In genomic region chr18:4084501-4084900, GRCh38 we compare ENCODE assay signal across 23 cellular contexts.
A peak's percentile ranks its signal among the peaks of the same experiment; 100 is the strongest.
DNase-seq lines count a peak whose midpoint lies in the region; ATAC-seq and TF ChIP-seq lines count a peak whose summit lies in the region.
"Had no signal": no experiment of that assay in that cellular context is flagged by ENCODE, and none has a peak within 500 bp of the region (broad histone marks: within the 10 kb centered on the region; RNA-seq: fewer than 3 reads in every experiment).

No MANE protein-coding gene starts in this region.

- no peak overlapping the region for H3K23ac ChIP-seq in H9 (ENCODE audit: insufficient read length, low read depth, low read length)

- DNase-seq in H9 (no peak), WTC11 (ENCODE audit: low spot score) (no peak), neural progenitor cell (ENCODE audit: low spot score) (no peak), NCI-H1092 treated with DMSO at 0.1 percent for 48 hours (lab: John Stamatoyannopoulos, UW) (no peak)
- no peak for DNase-seq in stimulated activated naive CD4-positive, alpha-beta T cell (lab: John Stamatoyannopoulos, UW)
- no peak for DNase-seq in naive thymus-derived CD4-positive, alpha-beta T cell
- DNase-seq: 8988T; ACHN; BE2C; C1 segment of cervical spinal cord; CD4-positive, alpha-beta memory T cell; CD4-positive, CD25-positive, alpha-beta regulatory T cell; CD8-positive, alpha-beta memory T cell; COR-L47; DMS 273 treated with DMSO at 0.1 percent for 48 hours; DMS153; DMS53; DMS79; DND-41; EL; GDM1 had no signal

- H3K79me2 ChIP-seq in H9 (ENCODE audit: insufficient read depth, low read length) = no peaks in the 10 kb centered on the region
- no peaks in the 10 kb centered on the region for H3K79me2 ChIP-seq in neural progenitor cell (ENCODE audit: low read depth)

- WGBS in H9 (ENCODE audit: extremely low coverage, insufficient read length, low lambda C conversion rate) = no CpG with 5 or more reads among the region's 3 CpGs

- peaks cover 7% of the 10 kb centered on the region for H3F3A ChIP-seq in neural progenitor cell (ENCODE audit: low read depth)

- TF ChIP-seq CTCF in H9 (conservative IDR thresholded peaks at IDR 0.05) (no peak), WTC11 (IDR thresholded peaks at IDR 0.05) (no peak), neural progenitor cell (IDR thresholded peaks at IDR 0.05) (no peak)

- H4K5ac ChIP-seq in H9 (ENCODE audit: insufficient read length, low read depth, low read length) = no peak overlapping the region

- no peak overlapping the region for H2BK5ac ChIP-seq in H9 (ENCODE audit: insufficient read length, low read length)

- no peak overlapping the region for H2BK12ac ChIP-seq in H9 (ENCODE audit: insufficient read length, low read depth, low read length)

- peaks cover 3% of the 10 kb centered on the region; the same call in 1 of the 2 replicates for H3K4me1 ChIP-seq in H9 (ENCODE audit: insufficient read depth, low read length)
- peaks cover 22% of the 10 kb centered on the region for H3K4me1 ChIP-seq in neural progenitor cell
- no peaks in the 10 kb centered on the region for H3K4me1 ChIP-seq in naive thymus-derived CD4-positive, alpha-beta T cell (ENCODE audit: control insufficient read depth in 2 of 2, insufficient read depth in 2 of 2, low read length in 2 of 2)
- H3K4me1 ChIP-seq: BE2C, BLaER1 had no signal

- H3K27ac ChIP-seq in H9 (ENCODE audit: insufficient read length, low read depth, low read length) (no peak overlapping the region), neural progenitor cell (peak overlapping the region; percentile 24)
- H3K27ac ChIP-seq in naive thymus-derived CD4-positive, alpha-beta T cell (ENCODE audit: low read depth, low read length) = no peak overlapping the region
- H3K27ac ChIP-seq: BLaER1 had no signal

- H4K20me1 ChIP-seq in H9 (ENCODE audit: control insufficient read depth, insufficient read depth, insufficient read length) (no peaks in the 10 kb centered on the region), neural progenitor cell (ENCODE audit: low read depth) (no peaks in the 10 kb centered on the region)
- H4K20me1 ChIP-seq: BLaER1 had no signal

- no peak overlapping the region for H3K4ac ChIP-seq in H9 (ENCODE audit: low read depth, low read length)

- H2AFZ ChIP-seq in H9 (ENCODE audit: low read length) (no peak overlapping the region), neural progenitor cell (replicated peaks) (no peak overlapping the region)

- H3K9me3 ChIP-seq in H9 (ENCODE audit: control insufficient read depth, low read depth, low read length) (no peaks in the 10 kb centered on the region), neural progenitor cell (ENCODE audit: low read depth) (no peaks in the 10 kb centered on the region)
- H3K9me3 ChIP-seq in naive thymus-derived CD4-positive, alpha-beta T cell (ENCODE audit: control insufficient read depth in 2 of 3, low read length in 3 of 3) = no peaks in the 10 kb centered on the region
- H3K9me3 ChIP-seq: BE2C, BLaER1 had no signal

- no peaks in the 10 kb centered on the region for H3K27me3 Mint-ChIP-seq in H9 (ENCODE audit: low read depth)
- H3K27me3 Mint-ChIP-seq in WTC11 (ENCODE audit: low read depth) = no peaks in the 10 kb centered on the region; the same call in 1 of the 2 replicates
- peaks cover 3% of the 10 kb centered on the region for H3K27me3 Mint-ChIP-seq in neural progenitor cell (ENCODE audit: insufficient read depth, low read depth)
- H3K27me3 Mint-ChIP-seq in naive thymus-derived CD4-positive, alpha-beta T cell = peaks cover 0 to 16% (median 8%) of the 10 kb centered on the region in 5 donors
- H3K27me3 Mint-ChIP-seq: CD4-positive, CD25-positive, alpha-beta regulatory T cell had no signal

- peak overlapping the region in 2 of 3 experiments; percentile 69 to 88; a peak in 3 of 7 replicates for H3K27ac Mint-ChIP-seq in H9
- H3K27ac Mint-ChIP-seq in WTC11 = peak overlapping the region; percentile 80
- no peak overlapping the region for H3K27ac Mint-ChIP-seq in neural progenitor cell
- H3K27ac Mint-ChIP-seq in naive thymus-derived CD4-positive, alpha-beta T cell = no peak overlapping the region
- H3K27ac Mint-ChIP-seq: CD14-positive monocyte; CD4-positive, alpha-beta memory T cell; CD4-positive, CD25-positive, alpha-beta regulatory T cell; CD8-positive, alpha-beta memory T cell had no signal

- no peak overlapping the region for H4K8ac ChIP-seq in H9 (replicated peaks; ENCODE audit: insufficient read length, low read depth, low read length)

- peaks cover 24 to 29% of the 10 kb centered on the region in 2 experiments for H3K9me3 Mint-ChIP-seq in H9
- peaks cover 38% of the 10 kb centered on the region for H3K9me3 Mint-ChIP-seq in WTC11
- H3K9me3 Mint-ChIP-seq in neural progenitor cell = peaks cover 6% of the 10 kb centered on the region
- H3K9me3 Mint-ChIP-seq in naive thymus-derived CD4-positive, alpha-beta T cell = peaks cover 0 to 14% (median 4%) of the 10 kb centered on the region in 11 donors

- H3K79me1 ChIP-seq in H9 (ENCODE audit: insufficient read depth, low read depth, low read length, poor library complexity, severe bottlenecking) = no peaks in the 10 kb centered on the region

- no peak overlapping the region for H2BK120ac ChIP-seq in H9 (ENCODE audit: low read depth, low read length, poor library complexity, severe bottlenecking)

- H3K36me3 ChIP-seq in neural progenitor cell = peaks cover 3% of the 10 kb centered on the region
- no peaks in the 10 kb centered on the region for H3K36me3 ChIP-seq in naive thymus-derived CD4-positive, alpha-beta T cell (ENCODE audit: control insufficient read depth in 2 of 3, insufficient read depth in 3 of 3, low read length in 3 of 3)
- H3K36me3 ChIP-seq: BE2C, BLaER1 had no signal

- H3K9ac ChIP-seq in H9 (ENCODE audit: extremely low read depth, insufficient read length, low read length) (no peak overlapping the region), neural progenitor cell (no peak overlapping the region)
- H3K9ac ChIP-seq: BLaER1 had no signal

- H2BK15ac ChIP-seq in H9 (ENCODE audit: low read depth, low read length) = no peak overlapping the region

- H3K14ac ChIP-seq in H9 (ENCODE audit: insufficient read depth, low read length) = no peak overlapping the region

- peaks cover 38 to 47% of the 10 kb centered on the region in 2 experiments for H3K4me1 Mint-ChIP-seq in H9
- H3K4me1 Mint-ChIP-seq in WTC11 = peaks cover 40% of the 10 kb centered on the region
- H3K4me1 Mint-ChIP-seq in neural progenitor cell = peaks cover 5% of the 10 kb centered on the region
- H3K4me1 Mint-ChIP-seq in naive thymus-derived CD4-positive, alpha-beta T cell = no peaks in the 10 kb centered on the region
- H3K4me1 Mint-ChIP-seq: CD14-positive monocyte; CD4-positive, alpha-beta memory T cell; CD4-positive, CD25-positive, alpha-beta regulatory T cell; CD8-positive, alpha-beta memory T cell had no signal

- no peak overlapping the region for H2BK20ac ChIP-seq in H9 (ENCODE audit: low read depth, low read length, poor library complexity, severe bottlenecking)

- no peak overlapping the region for H3K56ac ChIP-seq in H9 (ENCODE audit: insufficient read length, low read depth, low read length)

- no peak overlapping the region for H2AK5ac ChIP-seq in H9 (ENCODE audit: insufficient read length, low read length)

- H3K4me3 Mint-ChIP-seq in H9 (no peak overlapping the region), WTC11 (no peak overlapping the region), neural progenitor cell (no peak overlapping the region)
- H3K4me3 Mint-ChIP-seq in naive thymus-derived CD4-positive, alpha-beta T cell = no peak overlapping the region
- H3K4me3 Mint-ChIP-seq: CD14-positive monocyte; CD4-positive, alpha-beta memory T cell; CD4-positive, CD25-positive, alpha-beta regulatory T cell; CD8-positive, alpha-beta memory T cell had no signal

- CTCF ChIA-PET in WTC11 (lab: Charles Lee) = interaction anchor here (0.7 to 2.0 kb wide), 2 partner anchors 8 to 22 kb away, joined by 3 to 5 read pairs; no protein-coding TSS in a partner anchor
- CTCF ChIA-PET in naive thymus-derived CD4-positive, alpha-beta T cell (lab: Charles Lee) = no interaction called here

- H3K4me2 ChIP-seq in H9 (ENCODE audit: insufficient read depth, insufficient read length, low read length) = no peak overlapping the region
- H3K4me2 ChIP-seq in neural progenitor cell = peak overlapping the region; percentile 38
- H3K4me2 ChIP-seq: BLaER1 had no signal

- peaks cover 32 to 49% (median 37%) of the 10 kb centered on the region in 3 experiments for H3K36me3 Mint-ChIP-seq in H9 (ENCODE audit: insufficient read depth in 1 of 3, low read depth in 3 of 3)
- H3K36me3 Mint-ChIP-seq in WTC11 = peaks cover 40% of the 10 kb centered on the region
- no peaks in the 10 kb centered on the region for H3K36me3 Mint-ChIP-seq in neural progenitor cell
- H3K36me3 Mint-ChIP-seq in naive thymus-derived CD4-positive, alpha-beta T cell = peaks cover 0 to 5% (median 0%) of the 10 kb centered on the region in 5 donors
- H3K36me3 Mint-ChIP-seq: CD14-positive monocyte; CD4-positive, CD25-positive, alpha-beta regulatory T cell; CD8-positive, alpha-beta memory T cell had no signal

- no peak overlapping the region for H3K4me3 ChIP-seq in neural progenitor cell
- no peak overlapping the region for H3K4me3 ChIP-seq in naive thymus-derived CD4-positive, alpha-beta T cell (ENCODE audit: low read length)
- H3K4me3 ChIP-seq: BLaER1 had no signal

- ATAC-seq in WTC11 = no peak
- no peak for ATAC-seq in naive thymus-derived CD4-positive, alpha-beta T cell

- POLR2A ChIA-PET in WTC11 (lab: Charles Lee) = no interaction called here
- POLR2A ChIA-PET in naive thymus-derived CD4-positive, alpha-beta T cell (lab: Charles Lee) = no interaction called here

- no peaks in the 10 kb centered on the region for H3K23me2 ChIP-seq in H9 (ENCODE audit: insufficient read length, low read depth, low read length, poor library complexity, severe bottlenecking)

- no peak overlapping the region for H4K91ac ChIP-seq in H9 (ENCODE audit: insufficient read length, low read depth, low read length)

- H3T11ph ChIP-seq in H9 (ENCODE audit: low read length) = no peak overlapping the region

- no peaks in the 10 kb centered on the region for H3K27me3 ChIP-seq in H9 (ENCODE audit: insufficient read depth, low read length)
- no peaks in the 10 kb centered on the region for H3K27me3 ChIP-seq in neural progenitor cell
- H3K27me3 ChIP-seq in naive thymus-derived CD4-positive, alpha-beta T cell (ENCODE audit: control insufficient read depth in 2 of 2, insufficient read depth in 2 of 2, low read length in 2 of 2) = no peaks in the 10 kb centered on the region
- H3K27me3 ChIP-seq: BE2C, BLaER1 had no signal

- intact Hi-C loops in naive thymus-derived CD4-positive, alpha-beta T cell (cut with micrococcal nuclease) = no loop called here

- H3K18ac ChIP-seq in H9 (ENCODE audit: insufficient read length, low read depth, low read length) = no peak overlapping the region

TF ChIP-seq in WTC11, 78 proteins besides CTCF, POLR2A, EP300 and RAD21 (continues in another document):
- TF ChIP-seq CREM (CRISPR knock-in tag; IDR thresholded peaks at IDR 0.05) (no peak), MLX (CRISPR knock-in tag; IDR thresholded peaks at IDR 0.05) (no peak), GABPB1 (CRISPR knock-in tag; IDR thresholded peaks at IDR 0.05) (no peak)

Comparison
In these comparisons a context has a peak if more than half of its experiments do, and no peak if none do; other contexts are left out.
1. H3K27ac Mint-ChIP-seq: peak in H9 (2 of 3) and WTC11 (single experiment); none in neural progenitor cell (single experiment) and naive thymus-derived CD4-positive, alpha-beta T cell (0 of 9).